1 cellular context compared by ENCODE assay signal in genomic region chr1:43707191-43708005, GRCh38.
A peak's percentile ranks its signal among the peaks of the same experiment; 100 is the strongest.
TF ChIP-seq lines count a peak whose summit lies in the region.

Gene ST3GAL3 (plus strand): TSS chr1:43707536. CDS start chr1:43736263, 28,727 bp downstream.

TF ChIP-seq in GM12878, 131 proteins besides CTCF, POLR2A, EP300 and RAD21 (continued from another document and continues in another):
- TF ChIP-seq CUX1 (IDR thresholded peaks at IDR 0.05; ENCODE audit: insufficient replicate concordance, low read depth, low read length) (no peak), ZBTB11 (CRISPR knock-in tag; IDR thresholded peaks at IDR 0.05) (no peak), ATF2 (IDR thresholded peaks at IDR 0.05; ENCODE audit: low read length) (no peak), KAT2A (conservative IDR thresholded peaks at IDR 0.05; ENCODE audit: control insufficient read depth, low read depth, low read length) (no peak), POU2F2 (IDR thresholded peaks at IDR 0.05; ENCODE audit: borderline replicate concordance, low read depth, low read length) (peak; percentile 37; the same call in 2 of the 3 replicates), MAX (IDR thresholded peaks at IDR 0.05; ENCODE audit: low read depth, low read length) (peak; percentile 74), HDGF (IDR thresholded peaks at IDR 0.05) (0 out of 2 replicates have a peak, but pooled peaks have one; percentile 63), BHLHE40 (IDR thresholded peaks at IDR 0.05; ENCODE audit: borderline replicate concordance in 1 of 2, low read depth in 2 of 2, low read length in 1 of 2) (peak in 1 of 2 experiments; percentile 59; a peak in 2 of 4 replicates), FOXK2 (IDR thresholded peaks at IDR 0.05) (no peak), REST (IDR thresholded peaks at IDR 0.05; ENCODE audit: low read depth, low read length) (no peak), NR2F1 (conservative IDR thresholded peaks at IDR 0.05) (peak; percentile 90), BCL11A (IDR thresholded peaks at IDR 0.05; ENCODE audit: low read depth, low read length) (no peak), BCLAF1 (IDR thresholded peaks at IDR 0.05) (peak; percentile 30; the same call in 1 of the 2 replicates), ZNF24 (IDR thresholded peaks at IDR 0.05) (0 out of 2 replicates have a peak, but pooled peaks have one; percentile 44), YY1 (IDR thresholded peaks at IDR 0.05; ENCODE audit: low read depth, low read length) (peak; percentile 99), ASH2L (IDR thresholded peaks at IDR 0.05; ENCODE audit: borderline replicate concordance, low read depth) (peak; percentile 93; the same call in 1 of the 2 replicates), RB1 (IDR thresholded peaks at IDR 0.05; ENCODE audit: borderline replicate concordance) (peak; percentile 97), IKZF2 (IDR thresholded peaks at IDR 0.05) (no peak), PML (IDR thresholded peaks at IDR 0.05; ENCODE audit: low read length) (peak; percentile 53; the same call in 1 of the 2 replicates), STAT1 (conservative IDR thresholded peaks at IDR 0.05) (0 out of 2 replicates have a peak, but pooled peaks have one; percentile 16), CREB1 (IDR thresholded peaks at IDR 0.05; ENCODE audit: low read depth) (no peak; the same call in 1 of the 2 replicates), USF1 (IDR thresholded peaks at IDR 0.05; ENCODE audit: borderline replicate concordance, extremely low read length, insufficient read depth, low read depth, low read length) (no peak), SIX5 (IDR thresholded peaks at IDR 0.05; ENCODE audit: low read depth, low read length, severe bottlenecking) (peak; percentile 5), HDAC6 (IDR thresholded peaks at IDR 0.05; ENCODE audit: unreplicated experiment) (no peak), CHD1 (IDR thresholded peaks at IDR 0.05; ENCODE audit: low read depth, low read length) (peak; percentile 21; the same call in 1 of the 2 replicates), FOXM1 (IDR thresholded peaks at IDR 0.05; ENCODE audit: low read depth, low read length) (no peak), RBBP5 (conservative IDR thresholded peaks at IDR 0.05) (no peak), ZNF592 (IDR thresholded peaks at IDR 0.05) (no peak), PAX5 (IDR thresholded peaks at IDR 0.05; ENCODE audit: borderline replicate concordance, low read depth, low read length) (0 out of 2 replicates have a peak, but pooled peaks have one; percentile 39), ZNF622 (IDR thresholded peaks at IDR 0.05) (no peak), MLLT1 (IDR thresholded peaks at IDR 0.05) (no peak)
